16 cellular contexts compared by ENCODE assay signal in the genomic region with DNA sequence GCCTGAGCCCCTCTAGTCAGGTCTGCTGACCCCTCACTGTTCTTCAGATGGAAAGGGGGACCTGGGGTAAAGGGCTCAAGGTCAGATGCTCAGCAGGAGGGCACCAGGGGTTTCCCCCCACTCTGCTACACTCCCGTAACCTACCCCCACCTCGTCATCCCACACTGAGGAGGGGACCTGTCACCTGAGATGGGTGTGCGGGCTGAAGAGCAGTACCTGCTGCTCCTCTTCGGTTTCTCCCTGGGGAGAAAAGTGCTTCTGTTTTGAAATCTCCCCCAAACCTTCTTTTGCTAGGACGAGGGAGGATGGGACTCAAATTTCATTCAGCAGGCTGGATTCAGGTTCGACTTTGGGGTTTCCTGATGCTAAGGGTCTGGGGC.
DNase-seq lines count a peak whose midpoint lies in the region; ATAC-seq lines count a peak whose summit lies in the region.
"Had no signal": no experiment of that assay in that cellular context is flagged by ENCODE, and none has a peak within 500 bp of the region (broad histone marks: within the 10 kb centered on the region; RNA-seq: fewer than 3 reads in every experiment).

No MANE protein-coding gene starts in this region.

- H3K9me3 Mint-ChIP-seq in stimulated activated effector memory CD8-positive, alpha-beta T cell treated with anti-CD3 and anti-CD28 coated beads, Interleukin-12 subunit alpha, Interleukin-12 subunit beta, amount 100 ng/mL, for 72 hours, result no peaks in the 10 kb centered on the region

- H3K27ac Mint-ChIP-seq in stimulated activated effector memory CD8-positive, alpha-beta T cell treated with anti-CD3 and anti-CD28 coated beads, Interleukin-12 subunit alpha, Interleukin-12 subunit beta, amount 100 ng/mL, for 72 hours, result no peak overlapping the region

- H3K36me3 ChIP-seq in HUES6 (ENCODE audit: control insufficient read depth, insufficient read depth, low read length) (no peaks in the 10 kb centered on the region), iPS-20b (ENCODE audit: insufficient read depth, low read depth, low read length) (no peaks in the 10 kb centered on the region)

- H3K9ac ChIP-seq in HUES6 (ENCODE audit: low read length) (no peak overlapping the region), iPS-20b (ENCODE audit: low read depth, low read length) (no peak overlapping the region)
- H3K9ac ChIP-seq: KMS-11 had no signal

- H3K4me3 ChIP-seq in HUES6 (ENCODE audit: low read depth, low read length), result peak overlapping the region; percentile 85; the same call in 1 of the 2 replicates
- peak overlapping the region; percentile 75; the same call in 1 of the 2 replicates for H3K4me3 ChIP-seq in iPS-20b (ENCODE audit: low read length)

- peak; percentile 81 for DNase-seq in NCI-H2171 treated with DMSO at 0.1 percent for 48 hours (lab: John Stamatoyannopoulos, UW)
- no peak for DNase-seq in stimulated activated effector memory CD8-positive, alpha-beta T cell treated with anti-CD3 and anti-CD28 coated beads, Interleukin-12 subunit alpha, Interleukin-12 subunit beta, amount 100 ng/mL, for 72 hours (ENCODE audit: low spot score in 2 of 2)
- DNase-seq in activated CD8-positive, alpha-beta memory T cell treated with anti-CD3 and anti-CD28 coated beads, Interleukin-2, amount 50 U/mL, for 4 hours, result no peak
- DNase-seq in activated CD4-positive, alpha-beta T cell treated with anti-CD3 and anti-CD28 coated beads for 48 hours, result no peak
- no peak for DNase-seq in activated T-cell treated with anti-CD3 and anti-CD28 coated beads, Interleukin-2, amount 50 U/mL, for 1 hour
- DNase-seq: ACHN, Calu3, HCEC 1CT, NCI-H1092 treated with DMSO at 0.1 percent for 48 hours, NCI-H2081 treated with DMSO at 0.1 percent for 48 hours, NCI-H446 treated with DMSO at 0.1 percent for 48 hours, NCI-H748 treated with DMSO at 0.1 percent for 48 hours, SIG-M5 had no signal

- ATAC-seq in stimulated activated effector memory CD8-positive, alpha-beta T cell treated with anti-CD3 and anti-CD28 coated beads, Interleukin-12 subunit alpha, Interleukin-12 subunit beta, amount 100 ng/mL, for 72 hours, result no peak

- H3K4me3 Mint-ChIP-seq in stimulated activated effector memory CD8-positive, alpha-beta T cell treated with anti-CD3 and anti-CD28 coated beads, Interleukin-12 subunit alpha, Interleukin-12 subunit beta, amount 100 ng/mL, for 72 hours, result peak overlapping the region; percentile 69

- peaks cover 27% of the 10 kb centered on the region for H3K4me1 Mint-ChIP-seq in stimulated activated effector memory CD8-positive, alpha-beta T cell treated with anti-CD3 and anti-CD28 coated beads, Interleukin-12 subunit alpha, Interleukin-12 subunit beta, amount 100 ng/mL, for 72 hours

- no peaks in the 10 kb centered on the region for H3K9me3 ChIP-seq in HUES6 (ENCODE audit: control insufficient read depth, insufficient read depth, low read depth, low read length)
- H3K9me3 ChIP-seq in iPS-20b (ENCODE audit: insufficient read depth, low read depth, low read length), result no peaks in the 10 kb centered on the region

- no peak overlapping the region for H3K27ac ChIP-seq in HUES6 (ENCODE audit: low read depth, low read length)
- H3K27ac ChIP-seq in iPS-20b (ENCODE audit: low read length), result no peak overlapping the region
- H3K27ac ChIP-seq: KMS-11 had no signal

- H3K27me3 ChIP-seq in HUES6 (ENCODE audit: control insufficient read depth, insufficient read depth, low read length) (peaks cover 90% of the 10 kb centered on the region), iPS-20b (ENCODE audit: insufficient read depth, low read length) (peaks cover 71% of the 10 kb centered on the region)

- no peaks in the 10 kb centered on the region; the same call in 1 of the 2 replicates for H3K4me1 ChIP-seq in HUES6 (ENCODE audit: control insufficient read depth, insufficient read depth, low read length)
- H3K4me1 ChIP-seq in iPS-20b (ENCODE audit: insufficient read depth, low read length), result peaks cover 8% of the 10 kb centered on the region; the same call in 1 of the 2 replicates

- no peaks in the 10 kb centered on the region for H3K36me3 Mint-ChIP-seq in stimulated activated effector memory CD8-positive, alpha-beta T cell treated with anti-CD3 and anti-CD28 coated beads, Interleukin-12 subunit alpha, Interleukin-12 subunit beta, amount 100 ng/mL, for 72 hours
